In genomic region chr17:35668807-35669206, GRCh38 we compare ENCODE assay signal across 22 cellular contexts.
"Had no signal": no experiment of that assay in that cellular context is flagged by ENCODE, and none has a peak within 500 bp of the region (broad histone marks: within the 10 kb centered on the region; RNA-seq: fewer than 3 reads in every experiment).

No MANE protein-coding gene starts in this region.

- H3K4me3 ChIP-seq: coronary artery, left ventricle myocardium inferior, lower lobe of right lung, spleen, testis, tibial nerve, upper lobe of right lung had no signal

- ATAC-seq: esophagus mucosa; foreskin keratinocyte; left cardiac atrium; lower lobe of right lung; sciatic nerve; stimulated activated naive B cell treated with anti-CD40 and anti-IgM and Interleukin-4, amounts not matched to agents 10 μg/mL and 1 μg/mL and 100 μg/mL, for 72 hours; stimulated activated naive CD8-positive, alpha-beta T cell treated with anti-CD3 and anti-CD28 coated beads, Interleukin-15, amount 100 ng/mL, for 72 hours; upper lobe of right lung had no signal

- DNase-seq: effector CD4-positive, alpha-beta T cell; foreskin keratinocyte; kidney; left cardiac atrium; left ventricle myocardium inferior; lower lobe of right lung; naive B cell; spleen; stimulated activated CD4-positive, alpha-beta T cell treated with anti-CD3 and anti-CD28 coated beads, Interleukin-15, amount 100 ng/mL, for 24 hours; stimulated activated CD4-positive, alpha-beta T cell treated with anti-CD3 and anti-CD28 coated beads, Interleukin-1b, Interleukin-23, amount 100 ng/mL, for 48 hours; stimulated activated CD4-positive, alpha-beta T cell treated with anti-CD3 and anti-CD28 coated beads, Interleukin-4, amount 100 ng/mL, for 24 hours; stimulated activated naive B cell treated with anti-CD40 and anti-IgM and Interleukin-4, amounts not matched to agents 10 μg/mL and 1 μg/mL and 100 μg/mL, for 72 hours; stimulated activated naive CD8-positive, alpha-beta T cell treated with anti-CD3 and anti-CD28 coated beads, Interleukin-15, amount 100 ng/mL, for 72 hours; testis; upper lobe of right lung had no signal

- H3K27ac Mint-ChIP-seq: memory B cell; naive B cell; nephron; stimulated activated naive B cell treated with anti-CD40 and anti-IgM and Interleukin-4, amounts not matched to agents 10 μg/mL and 1 μg/mL and 100 μg/mL, for 72 hours; stimulated activated naive CD8-positive, alpha-beta T cell treated with anti-CD3 and anti-CD28 coated beads, Interleukin-15, amount 100 ng/mL, for 72 hours had no signal

- H3K27me3 ChIP-seq: foreskin keratinocyte, neutrophil, spleen, testis, tibial nerve, upper lobe of right lung had no signal

- H3K9me3 ChIP-seq: left ventricle myocardium inferior, lower lobe of right lung, neutrophil, spleen, testis, tibial nerve, upper lobe of right lung had no signal

- H3K4me1 ChIP-seq: foreskin keratinocyte, lower lobe of right lung, tibial nerve, upper lobe of right lung had no signal

- H3K9me3 Mint-ChIP-seq: memory B cell; naive B cell; nephron; stimulated activated naive B cell treated with anti-CD40 and anti-IgM and Interleukin-4, amounts not matched to agents 10 μg/mL and 1 μg/mL and 100 μg/mL, for 72 hours; stimulated activated naive CD8-positive, alpha-beta T cell treated with anti-CD3 and anti-CD28 coated beads, Interleukin-15, amount 100 ng/mL, for 72 hours had no signal

- H3K4me1 Mint-ChIP-seq: memory B cell; naive B cell; nephron; stimulated activated naive B cell treated with anti-CD40 and anti-IgM and Interleukin-4, amounts not matched to agents 10 μg/mL and 1 μg/mL and 100 μg/mL, for 72 hours; stimulated activated naive CD8-positive, alpha-beta T cell treated with anti-CD3 and anti-CD28 coated beads, Interleukin-15, amount 100 ng/mL, for 72 hours had no signal

- H3K4me3 Mint-ChIP-seq: memory B cell; naive B cell; nephron; stimulated activated naive B cell treated with anti-CD40 and anti-IgM and Interleukin-4, amounts not matched to agents 10 μg/mL and 1 μg/mL and 100 μg/mL, for 72 hours; stimulated activated naive CD8-positive, alpha-beta T cell treated with anti-CD3 and anti-CD28 coated beads, Interleukin-15, amount 100 ng/mL, for 72 hours had no signal

- H3K27ac ChIP-seq: coronary artery, foreskin keratinocyte, left ventricle myocardium inferior, lower lobe of right lung, neutrophil, spleen, testis, tibial nerve, upper lobe of right lung had no signal

- H3K27me3 Mint-ChIP-seq: memory B cell; naive B cell; stimulated activated naive B cell treated with anti-CD40 and anti-IgM and Interleukin-4, amounts not matched to agents 10 μg/mL and 1 μg/mL and 100 μg/mL, for 72 hours; stimulated activated naive CD8-positive, alpha-beta T cell treated with anti-CD3 and anti-CD28 coated beads, Interleukin-15, amount 100 ng/mL, for 72 hours had no signal
